ENCODE assay signal across 1 cellular context in the genomic region with DNA sequence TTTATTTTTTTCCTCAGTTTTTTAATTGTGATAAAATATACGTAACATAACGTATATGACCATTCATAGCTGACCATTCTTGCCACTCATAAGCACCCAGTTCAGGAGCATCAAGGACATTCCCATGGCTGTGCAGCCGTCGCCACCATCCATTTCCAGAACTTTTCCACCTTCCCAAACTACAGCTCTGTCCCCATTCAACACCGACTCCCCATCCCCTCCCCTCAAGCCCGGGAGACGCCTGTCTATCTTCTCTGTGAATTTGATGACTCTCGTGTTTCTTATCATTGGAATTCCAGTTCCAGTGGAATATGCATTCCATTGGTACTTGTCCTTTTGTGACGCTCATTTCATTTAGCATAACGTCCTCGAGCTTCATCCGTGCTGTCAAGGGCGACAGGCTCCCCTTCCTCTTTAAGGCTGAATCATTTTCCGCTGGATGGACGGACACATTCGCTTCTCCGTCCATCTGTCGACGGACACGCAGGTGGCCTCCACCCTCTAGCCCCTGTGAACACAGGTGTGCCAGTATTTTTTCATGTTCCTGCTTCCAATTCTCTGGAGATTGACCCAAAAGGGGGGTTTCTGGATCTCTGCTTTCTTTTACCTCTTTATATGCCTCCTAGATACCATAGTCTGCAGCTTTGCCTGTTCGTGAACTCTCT.
TF ChIP-seq lines count a peak whose summit lies in the region.

No MANE protein-coding gene starts in this region.

TF ChIP-seq in HEK293T, 16 proteins besides CTCF, POLR2A, EP300 and RAD21 (continued from another document):
- TF ChIP-seq LEF1 (IDR thresholded peaks at IDR 0.05; ENCODE audit: borderline replicate concordance) (no peak), FOXM1 (IDR thresholded peaks at IDR 0.05; ENCODE audit: borderline replicate concordance) (no peak), ELF4 (IDR thresholded peaks at IDR 0.05) (no peak)
